ENCODE assay signal across 8 cellular contexts in the genomic region with DNA sequence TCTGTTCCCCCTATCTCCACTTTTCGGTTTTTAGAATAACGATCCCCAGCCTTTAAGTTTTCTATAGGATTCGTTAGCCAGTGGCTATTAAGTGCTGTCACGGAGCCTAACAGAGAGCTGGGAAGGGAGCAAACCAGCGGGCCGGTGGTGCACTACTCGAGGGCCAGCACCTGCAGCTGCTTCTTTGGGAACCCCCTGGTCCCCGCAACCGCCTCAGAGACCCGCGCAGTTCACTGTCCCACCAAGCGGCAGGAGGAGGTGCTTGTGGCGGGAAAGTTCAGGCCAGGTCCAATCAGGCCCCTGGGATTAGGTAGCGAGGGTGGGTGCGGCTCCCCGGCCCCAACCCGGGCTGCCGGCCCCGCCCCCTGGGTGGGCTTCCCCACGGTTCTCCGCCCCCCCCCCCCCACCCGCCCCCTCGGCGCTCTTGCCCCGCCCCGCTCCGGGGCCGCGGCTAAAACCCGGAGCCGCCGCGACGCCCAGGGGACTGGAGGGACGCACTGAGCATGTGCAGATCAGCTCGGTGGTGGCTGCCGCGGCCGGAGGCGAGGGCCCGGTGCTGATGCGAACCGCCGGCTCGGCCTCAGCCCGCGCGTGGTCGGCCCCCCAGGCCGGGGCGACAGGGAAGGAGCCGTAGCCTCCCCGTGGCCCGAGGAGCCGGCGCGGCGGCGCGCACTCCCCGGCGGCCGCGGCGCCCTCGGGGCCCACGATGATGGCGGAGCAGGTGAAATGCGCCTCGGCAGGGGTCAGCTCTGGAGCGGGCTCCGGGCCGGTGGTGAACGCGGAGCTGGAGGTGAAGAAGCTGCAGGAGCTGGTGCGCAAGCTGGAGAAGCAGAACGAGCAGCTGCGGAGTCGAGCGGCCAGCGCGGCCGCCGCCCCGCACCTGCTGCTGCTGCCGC. TPM values are rescaled to one million over a fixed set of nuclear protein-coding genes. Genes with fewer than 3 reads are reported as not detected.
A peak's percentile ranks its signal among the peaks of the same experiment; 100 is the strongest.
DNase-seq lines count a peak whose midpoint lies in the region; ATAC-seq, FAIRE-seq and TF ChIP-seq lines count a peak whose summit lies in the region.

Gene SLAIN1, plus strand, starts transcription at position 480 of the 896 bp plus-strand sequence. Its CDS starts 227 bp downstream, at position 707.

- H3K27me3 ChIP-seq in iPS DF 6.9 (ENCODE audit: control insufficient read depth, insufficient read depth, low read length) = no peaks in the 10 kb centered on the region
- no peaks in the 10 kb centered on the region for H3K27me3 ChIP-seq in gastrocnemius medialis

- in situ Hi-C loops in gastrocnemius medialis (cut with MboI; ENCODE audit: low sequenced_read_pairs in 4 of 4) = no loop called here

- H3K9me3 ChIP-seq in iPS DF 6.9 (ENCODE audit: control insufficient read depth, insufficient read depth, low read length) (no peaks in the 10 kb centered on the region), gastrocnemius medialis (no peaks in the 10 kb centered on the region)

- TF ChIP-seq POLR2A in GM12891 (IDR thresholded peaks at IDR 0.05; ENCODE audit: low read depth, low read length) (peak; percentile 48; the same call in 1 of the 2 replicates), gastrocnemius medialis (IDR thresholded peaks at IDR 0.05) (peak; percentile 37 to 42)

- H3K36me3 ChIP-seq in iPS DF 6.9 (ENCODE audit: control insufficient read depth, insufficient read depth, low read length) (no peaks in the 10 kb centered on the region), gastrocnemius medialis (no peaks in the 10 kb centered on the region)

- H3K27ac ChIP-seq in iPS DF 6.9 (ENCODE audit: low read length) (no peak within 1 kb of the TSS), gastrocnemius medialis (peak within 1 kb of the TSS; percentile 50 to 68 (median 60))

- FAIRE-seq in GM12891 (lab: Jason Lieb, UNC) = peak; percentile 94

- no CpG with 5 or more reads among the region's 86 CpGs for WGBS in iPS DF 6.9 (ENCODE audit: insufficient coverage, insufficient read length)

- no peak for TF ChIP-seq CTCF in gastrocnemius medialis (IDR thresholded peaks at IDR 0.05 in 4 of 5, conservative IDR thresholded peaks at IDR 0.05 in 1 of 5)

- peak; percentile 81 for DNase-seq in GM12891 (ENCODE audit: insufficient read length, low spot score)
- DNase-seq in NCI-H1694 (lab: John Stamatoyannopoulos, UW) = peak; percentile 85
- DNase-seq in T-helper 2 cell = peak; percentile 69 to 86 (median 83)
- DNase-seq in anterior cingulate cortex (lab: John Stamatoyannopoulos, UW) = peak; percentile 34 to 99 (median 90)
- peak; percentile 61 for DNase-seq in iPS DF 6.9 (ENCODE audit: low read depth, low spot score)
- DNase-seq in gastrocnemius medialis = peak; percentile 40 to 62
- DNase-seq in HCEC 1CT = no peak

- peak within 1 kb of the TSS; percentile 86 for H3K4me3 ChIP-seq in iPS DF 6.9 (ENCODE audit: low read length)
- peak within 1 kb of the TSS; percentile 64 to 88 (median 74) for H3K4me3 ChIP-seq in gastrocnemius medialis

- peak; percentile 81 for ATAC-seq in HG02798 (IDR thresholded peaks at IDR 0.05; ENCODE audit: poor library complexity, unreplicated experiment)
- peak; percentile 83 to 85 for ATAC-seq in gastrocnemius medialis

- intact Hi-C loops in gastrocnemius medialis (cut with DNase I; ENCODE audit: low total_unique reads) = loop anchor here (2.0 kb wide), 1 partner anchor 369 kb away; no protein-coding TSS in a partner anchor

- peaks cover 1% of the 10 kb centered on the region; the same call in 1 of the 2 replicates for H3K4me1 ChIP-seq in iPS DF 6.9 (ENCODE audit: control insufficient read depth, insufficient read depth, low read length)
- peaks cover 13 to 15% of the 10 kb centered on the region in 2 donors for H3K4me1 ChIP-seq in gastrocnemius medialis

TF ChIP-seq in GM12891, 5 proteins besides CTCF, POLR2A, EP300 and RAD21:
- TF ChIP-seq SPI1 (IDR thresholded peaks at IDR 0.05; ENCODE audit: low read depth, low read length) = no peak
- 0 out of 2 replicates have a peak, but pooled peaks have one; percentile 41 for TF ChIP-seq TAF1 (IDR thresholded peaks at IDR 0.05; ENCODE audit: low read depth, low read length)
- peak; percentile 61; the same call in 1 of the 2 replicates for TF ChIP-seq POLR2AphosphoS5 (IDR thresholded peaks at IDR 0.05; ENCODE audit: low read depth, low read length)
- TF ChIP-seq POU2F2 (IDR thresholded peaks at IDR 0.05; ENCODE audit: low read depth, low read length) = no peak
- TF ChIP-seq PAX5 (IDR thresholded peaks at IDR 0.05; ENCODE audit: insufficient read depth, low read length, severe bottlenecking) = no peak
TF ChIP-seq in GM12891: peak in this region for 2.

RNA-seq across cellular contexts. Expression of gene SLAIN1, which starts in this region (rescaled TPM):
- polyA plus RNA-seq in GM12891 (2012; ENCODE audit: low read depth, missing spikeins) = 36.9 TPM
- 10 to 100 TPM in 2 of 4 donors, 1 to 10 TPM in 2; 3.2 to 17.5 (median 9.9) TPM for total RNA-seq in gastrocnemius medialis
